ENCODE assay signal across 8 cellular contexts in genomic region chr16:18969050-18969854, GRCh38. TPM values are rescaled to one million over a fixed set of nuclear protein-coding genes. Genes with fewer than 3 reads are reported as not detected.
DNase-seq lines count a peak whose midpoint lies in the region; ATAC-seq and TF ChIP-seq lines count a peak whose summit lies in the region.

No MANE protein-coding gene starts in this region.

- no peaks in the 10 kb centered on the region for H3K27me3 ChIP-seq in muscle layer of duodenum (ENCODE audit: low read depth, low read length)

- peaks cover 0 to 4% of the 10 kb centered on the region in 2 donors for H3K4me1 ChIP-seq in muscle layer of duodenum (ENCODE audit: control insufficient read depth in 1 of 2, insufficient read depth in 2 of 2, low read length in 2 of 2)

- no peak overlapping the region for H3K27ac ChIP-seq in muscle layer of duodenum (ENCODE audit: low read length)

- TF ChIP-seq CTCF in epithelial cell of proximal tubule (conservative IDR thresholded peaks at IDR 0.05; ENCODE audit: low read depth, low read length): peak; percentile 95

- DNase-seq in COLO668 (lab: John Stamatoyannopoulos, UW; ENCODE audit: unreplicated experiment) (peak; percentile 78), HUDEP-2 (lab: John Stamatoyannopoulos, UW; ENCODE audit: unreplicated experiment in 76 of 76) (peak in 65 of 76 experiments; percentile 2 to 74 (median 51)), NOMO-1 treated with dmso at 0.1 percent for 144 hours (lab: John Stamatoyannopoulos, UW; ENCODE audit: unreplicated experiment) (peak; percentile 7), activated T-cell treated with anti-CD3 and anti-CD28 coated beads for 1 hour (ENCODE audit: low read depth) (peak; percentile 77), epithelial cell of proximal tubule (ENCODE audit: low read depth) (no peak)
- peak; percentile 63 to 73 for DNase-seq in stimulated activated CD8-positive, alpha-beta memory T cell treated with anti-CD3 and anti-CD28 coated beads, Interleukin-4, amount 100 ng/mL, for 4 hours (ENCODE audit: low read depth in 2 of 2, low spot score in 1 of 2)

- no peaks in the 10 kb centered on the region for H3K36me3 ChIP-seq in muscle layer of duodenum (ENCODE audit: control insufficient read depth in 1 of 2, insufficient read depth in 2 of 2, low read length in 2 of 2)

- no peaks in the 10 kb centered on the region for H3K9me3 ChIP-seq in muscle layer of duodenum (ENCODE audit: control insufficient read depth in 1 of 2, low read length in 2 of 2)

- peak overlapping the region; percentile 37 for H3K4me3 ChIP-seq in epithelial cell of proximal tubule (ENCODE audit: low read depth, low read length)
- H3K4me3 ChIP-seq in muscle layer of duodenum (ENCODE audit: low read depth in 1 of 2, low read length in 2 of 2): peak overlapping the region; percentile 59 to 60

- ATAC-seq in HG02973 (IDR thresholded peaks at IDR 0.05; ENCODE audit: unreplicated experiment): no peak

RNA-seq across cellular contexts. Expression of gene TMC7, which starts 14.5 kb away (rescaled TPM):
- 0.23 and 0.43 TPM in 2 replicates for total RNA-seq in epithelial cell of proximal tubule

RNA-seq across cellular contexts. Expression of gene SMG1, which starts 43.0 kb away (rescaled TPM):
- total RNA-seq in epithelial cell of proximal tubule: 18.2 and 33.5 TPM in 2 replicates
